In the genomic region with DNA sequence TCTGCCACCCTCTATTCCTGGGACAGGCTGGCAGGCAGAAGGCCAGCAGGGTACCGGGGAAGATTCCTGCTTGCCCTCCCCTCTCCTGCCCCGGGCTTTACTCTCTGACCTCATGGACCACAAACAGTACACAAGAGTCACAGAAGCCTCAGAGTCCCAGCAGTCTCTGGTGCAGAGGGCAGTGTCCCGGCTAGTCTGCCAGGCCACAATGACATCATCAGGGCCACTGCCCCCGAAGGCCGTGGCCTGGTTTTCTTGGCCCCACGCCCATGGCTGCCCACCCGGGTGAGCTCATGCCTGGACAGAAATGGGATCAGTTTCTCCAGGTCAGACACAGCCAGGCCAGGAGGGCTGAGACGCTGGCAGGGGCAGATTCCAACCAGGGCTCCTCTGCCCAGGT, we compare ENCODE assay signal across 1 cellular context.
TF ChIP-seq lines count a peak whose summit lies in the region.

No MANE protein-coding gene starts in this region.

TF ChIP-seq in WTC11, 78 proteins besides CTCF, POLR2A, EP300 and RAD21 (continued from another document):
- TF ChIP-seq, protein P1, sequence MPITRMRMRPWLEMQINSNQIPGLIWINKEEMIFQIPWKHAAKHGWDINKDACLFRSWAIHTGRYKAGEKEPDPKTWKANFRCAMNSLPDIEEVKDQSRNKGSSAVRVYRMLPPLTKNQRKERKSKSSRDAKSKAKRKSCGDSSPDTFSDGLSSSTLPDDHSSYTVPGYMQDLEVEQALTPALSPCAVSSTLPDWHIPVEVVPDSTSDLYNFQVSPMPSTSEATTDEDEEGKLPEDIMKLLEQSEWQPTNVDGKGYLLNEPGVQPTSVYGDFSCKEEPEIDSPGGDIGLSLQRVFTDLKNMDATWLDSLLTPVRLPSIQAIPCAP (CRISPR knock-in tag; IDR thresholded peaks at IDR 0.05), result no peak
- TF ChIP-seq, protein P2, sequence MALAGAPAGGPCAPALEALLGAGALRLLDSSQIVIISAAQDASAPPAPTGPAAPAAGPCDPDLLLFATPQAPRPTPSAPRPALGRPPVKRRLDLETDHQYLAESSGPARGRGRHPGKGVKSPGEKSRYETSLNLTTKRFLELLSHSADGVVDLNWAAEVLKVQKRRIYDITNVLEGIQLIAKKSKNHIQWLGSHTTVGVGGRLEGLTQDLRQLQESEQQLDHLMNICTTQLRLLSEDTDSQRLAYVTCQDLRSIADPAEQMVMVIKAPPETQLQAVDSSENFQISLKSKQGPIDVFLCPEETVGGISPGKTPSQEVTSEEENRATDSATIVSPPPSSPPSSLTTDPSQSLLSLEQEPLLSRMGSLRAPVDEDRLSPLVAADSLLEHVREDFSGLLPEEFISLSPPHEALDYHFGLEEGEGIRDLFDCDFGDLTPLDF (CRISPR knock-in tag; IDR thresholded peaks at IDR 0.05), result no peak
- TF ChIP-seq, protein P3, sequence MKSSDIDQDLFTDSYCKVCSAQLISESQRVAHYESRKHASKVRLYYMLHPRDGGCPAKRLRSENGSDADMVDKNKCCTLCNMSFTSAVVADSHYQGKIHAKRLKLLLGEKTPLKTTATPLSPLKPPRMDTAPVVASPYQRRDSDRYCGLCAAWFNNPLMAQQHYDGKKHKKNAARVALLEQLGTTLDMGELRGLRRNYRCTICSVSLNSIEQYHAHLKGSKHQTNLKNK (CRISPR knock-in tag; IDR thresholded peaks at IDR 0.05), result no peak
- TF ChIP-seq ZNF317 (CRISPR knock-in tag; IDR thresholded peaks at IDR 0.05; ENCODE audit: borderline replicate concordance, low read depth) (no peak), EMX1 (CRISPR knock-in tag; IDR thresholded peaks at IDR 0.05) (no peak)
